In the genomic region with DNA sequence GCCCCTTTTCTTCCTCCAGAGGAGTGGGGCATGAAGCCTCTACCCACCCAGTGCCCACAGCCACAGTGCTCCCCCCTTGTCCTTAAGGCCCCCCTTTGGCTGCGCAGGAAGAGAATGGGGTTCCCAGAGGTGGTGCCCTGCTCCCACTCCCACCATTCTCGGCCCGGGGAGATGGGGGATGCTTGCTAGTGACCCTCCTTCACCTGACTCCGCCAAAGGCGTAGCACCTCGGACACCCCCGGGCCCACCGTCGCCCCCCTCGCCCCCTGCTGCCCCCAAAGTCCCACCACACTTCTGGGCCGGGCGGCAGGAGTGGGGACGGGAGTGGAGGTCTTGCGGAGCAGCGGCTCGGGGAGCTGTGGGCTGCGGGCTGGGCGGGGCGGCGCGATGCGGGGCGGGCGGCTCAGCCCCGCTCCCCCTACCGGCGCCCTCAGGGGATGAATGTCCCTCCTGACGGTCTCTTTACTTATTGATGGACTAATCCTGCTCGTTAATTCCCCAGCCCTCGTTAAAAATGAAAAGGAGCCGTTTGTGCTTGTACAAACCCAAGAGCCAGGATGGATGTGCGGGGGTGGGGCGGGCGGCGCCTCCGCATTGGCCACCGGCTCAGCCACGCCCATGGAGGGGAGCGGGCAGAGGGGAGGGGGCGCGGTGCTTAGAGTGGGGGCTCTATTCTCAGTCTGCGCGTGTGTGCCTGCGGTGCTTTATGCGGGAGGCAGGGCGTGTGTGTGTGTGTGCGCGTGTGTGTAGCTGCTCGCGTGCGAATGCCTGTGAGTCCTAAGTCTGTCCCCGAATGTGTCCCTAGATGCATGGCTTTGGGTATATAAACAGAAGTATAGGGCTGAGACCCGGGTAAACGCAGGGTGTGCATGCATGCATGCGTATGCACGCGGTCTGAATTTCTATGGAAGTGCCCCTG, we compare ENCODE assay signal across 11 cellular contexts. TPM values are rescaled to one million over a fixed set of nuclear protein-coding genes. Genes with fewer than 3 reads are reported as not detected.
DNase-seq lines count a peak whose midpoint lies in the region; ATAC-seq and TF ChIP-seq lines count a peak whose summit lies in the region.
"Had no signal": no experiment of that assay in that cellular context is flagged by ENCODE, and none has a peak within 500 bp of the region (broad histone marks: within the 10 kb centered on the region; RNA-seq: fewer than 3 reads in every experiment).

No MANE protein-coding gene starts in this region.

- H3K4me3 ChIP-seq in NT2/D1 (ENCODE audit: insufficient read length, low read depth) (peak overlapping the region; percentile 22), testis (peak overlapping the region; percentile 9 to 43), body of pancreas (no peak overlapping the region)
- H3K4me3 ChIP-seq: BLaER1 treated with 17β-estradiol and CSF1 and Interleukin-3, amounts not matched to agents 10 nM and 100 nM had no signal

- H3K4me3 Mint-ChIP-seq in activated T-cell treated with anti-CD3 and anti-CD28 coated beads, Interleukin-2, amount 50 U/mL, for 72 hours = peak overlapping the region; percentile 27 to 42
- H3K4me3 Mint-ChIP-seq in glutamatergic neuron (ENCODE audit: unreplicated experiment) (peak overlapping the region; percentile 87), immature natural killer cell (no peak overlapping the region)

- peaks cover 22% of the 10 kb centered on the region for H3K27me3 ChIP-seq in NT2/D1 (ENCODE audit: insufficient read depth, insufficient read length)
- no peaks in the 10 kb centered on the region for H3K27me3 ChIP-seq in testis
- H3K27me3 ChIP-seq in body of pancreas = no peaks in the 10 kb centered on the region

- TF ChIP-seq POLR2A in testis (IDR thresholded peaks at IDR 0.05) (no peak), body of pancreas (IDR thresholded peaks at IDR 0.05) (no peak)

- H3K27ac ChIP-seq in testis (no peak overlapping the region), body of pancreas (no peak overlapping the region)
- H3K27ac ChIP-seq: BLaER1 treated with 17β-estradiol and CSF1 and Interleukin-3, amounts not matched to agents 10 nM and 100 nM had no signal

- no peaks in the 10 kb centered on the region for H3K9me3 Mint-ChIP-seq in activated T-cell treated with anti-CD3 and anti-CD28 coated beads, Interleukin-2, amount 50 U/mL, for 72 hours
- H3K9me3 Mint-ChIP-seq in glutamatergic neuron (ENCODE audit: unreplicated experiment) (peaks cover 16% of the 10 kb centered on the region), immature natural killer cell (no peaks in the 10 kb centered on the region)

- peaks cover 60% of the 10 kb centered on the region for H3K27me3 Mint-ChIP-seq in activated T-cell treated with anti-CD3 and anti-CD28 coated beads, Interleukin-2, amount 50 U/mL, for 72 hours (ENCODE audit: low read depth)
- peaks cover 23% of the 10 kb centered on the region for H3K27me3 Mint-ChIP-seq in glutamatergic neuron (ENCODE audit: unreplicated experiment)
- H3K27me3 Mint-ChIP-seq in immature natural killer cell (ENCODE audit: low read depth in 3 of 3) = peaks cover 14 to 35% (median 18%) of the 10 kb centered on the region in 3 donors

- peaks cover 60% of the 10 kb centered on the region for H3K4me1 ChIP-seq in NT2/D1 (ENCODE audit: insufficient read depth, insufficient read length)
- H3K4me1 ChIP-seq in testis = no peaks in the 10 kb centered on the region
- H3K4me1 ChIP-seq in body of pancreas = peaks cover 16% of the 10 kb centered on the region

- no peak overlapping the region for H3K27ac Mint-ChIP-seq in activated T-cell treated with anti-CD3 and anti-CD28 coated beads, Interleukin-2, amount 50 U/mL, for 72 hours
- H3K27ac Mint-ChIP-seq in glutamatergic neuron (ENCODE audit: unreplicated experiment) = peak overlapping the region; percentile 79
- H3K27ac Mint-ChIP-seq in immature natural killer cell = no peak overlapping the region
- H3K27ac Mint-ChIP-seq: naive B cell had no signal

- H3K9ac ChIP-seq in NT2/D1 (ENCODE audit: insufficient read length, low read depth) = peak overlapping the region; percentile 23
- H3K9ac ChIP-seq: BLaER1 treated with 17β-estradiol and CSF1 and Interleukin-3, amounts not matched to agents 10 nM and 100 nM had no signal

- intact Hi-C loops in testis (cut with DNase I; ENCODE audit: low total_unique reads) (no loop called here), body of pancreas (cut with DNase I) (no loop called here)

- no peaks in the 10 kb centered on the region for H3K36me3 Mint-ChIP-seq in activated T-cell treated with anti-CD3 and anti-CD28 coated beads, Interleukin-2, amount 50 U/mL, for 72 hours (ENCODE audit: insufficient read depth in 2 of 2)
- H3K36me3 Mint-ChIP-seq in glutamatergic neuron (ENCODE audit: unreplicated experiment) = no peaks in the 10 kb centered on the region
- H3K36me3 Mint-ChIP-seq in immature natural killer cell = no peaks in the 10 kb centered on the region

- no peaks in the 10 kb centered on the region for H3K36me3 ChIP-seq in NT2/D1 (ENCODE audit: insufficient read depth, insufficient read length, low read length)
- no peaks in the 10 kb centered on the region for H3K36me3 ChIP-seq in testis (ENCODE audit: low read depth, missing control alignments)
- no peaks in the 10 kb centered on the region for H3K36me3 ChIP-seq in body of pancreas (replicated peaks in 1 of 2; ENCODE audit: insufficient read depth in 1 of 2, low read depth in 2 of 2)
- H3K36me3 ChIP-seq: BLaER1 treated with 17β-estradiol and CSF1 and Interleukin-3, amounts not matched to agents 10 nM and 100 nM had no signal

- H3K4me1 Mint-ChIP-seq in activated T-cell treated with anti-CD3 and anti-CD28 coated beads, Interleukin-2, amount 50 U/mL, for 72 hours (ENCODE audit: low read depth) = peaks cover 7% of the 10 kb centered on the region
- H3K4me1 Mint-ChIP-seq in glutamatergic neuron (ENCODE audit: low read depth, unreplicated experiment) = peaks cover 45% of the 10 kb centered on the region
- H3K4me1 Mint-ChIP-seq in immature natural killer cell = no peaks in the 10 kb centered on the region

- peak; percentile 27 to 41 for ATAC-seq in activated T-cell treated with anti-CD3 and anti-CD28 coated beads, Interleukin-2, amount 50 U/mL, for 72 hours (replicated peaks in 1 of 2)
- no peak for ATAC-seq in body of pancreas

- TF ChIP-seq CTCF in glutamatergic neuron (IDR thresholded peaks at IDR 0.05; ENCODE audit: partially characterized antibody, unreplicated experiment) (peak; percentile 66), testis (IDR thresholded peaks at IDR 0.05) (peak in 1 of 3 experiments; percentile 10), body of pancreas (IDR thresholded peaks at IDR 0.05) (no peak)

- no peak for DNase-seq in activated T-cell treated with anti-CD3 and anti-CD28 coated beads, Interleukin-2, amount 50 U/mL, for 72 hours
- DNase-seq in activated T-cell treated with anti-CD3 and anti-CD28 coated beads, Interleukin-2, amount 50 U/mL, for 1 hour = no peak
- DNase-seq in NT2/D1 (ENCODE audit: low read depth, low spot score) = no peak
- peak; percentile 80 for DNase-seq in glutamatergic neuron
- peak; percentile 40 for DNase-seq in testis
- no peak for DNase-seq in immature natural killer cell
- no peak for DNase-seq in body of pancreas
- DNase-seq in Kasumi-1 (lab: John Stamatoyannopoulos, UW) = no peak
- DNase-seq: activated naive CD4-positive, alpha-beta T cell treated with anti-CD3 and anti-CD28 coated beads, Interleukin-2, amount 50 U/mL, for 16 hours; naive B cell had no signal

- H3K9me3 ChIP-seq in NT2/D1 (ENCODE audit: insufficient read depth, low read length) (no peaks in the 10 kb centered on the region), testis (no peaks in the 10 kb centered on the region), body of pancreas (no peaks in the 10 kb centered on the region)
- H3K9me3 ChIP-seq: BLaER1 treated with 17β-estradiol and CSF1 and Interleukin-3, amounts not matched to agents 10 nM and 100 nM had no signal

- 2 to 7% methylated on average over 13 to 49 of the region's 57 CpGs for WGBS in testis, 2 donors
- WGBS in body of pancreas, 2 donors = 3 to 5% methylated on average over 29 to 57 of the region's 57 CpGs

RNA-seq across cellular contexts. Expression of a gene that starts 25.6 kb away (rescaled TPM):
- not detected for total RNA-seq in activated T-cell treated with anti-CD3 and anti-CD28 coated beads, Interleukin-2, amount 50 U/mL, for 72 hours
- total RNA-seq in glutamatergic neuron (ENCODE audit: unreplicated experiment) (93.6 TPM), testis (1 to 10 TPM; 8.7 to 9.0 TPM), body of pancreas (10 to 100 TPM in 1 of 2 donors, 1 to 10 TPM in 1; 8.6 to 12.2 TPM)
- polyA plus RNA-seq in testis (ENCODE audit: insufficient read depth, low read depth, low replicate concordance) (5.9 TPM), immature natural killer cell (not detected)

RNA-seq across cellular contexts. Expression of a gene that starts 46.8 kb away (rescaled TPM):
- total RNA-seq in activated T-cell treated with anti-CD3 and anti-CD28 coated beads, Interleukin-2, amount 50 U/mL, for 72 hours = not detected
- total RNA-seq in glutamatergic neuron (ENCODE audit: unreplicated experiment) (8.2 TPM), testis (1 to 10 TPM; 4.8 to 6.4 TPM), body of pancreas (1 to 10 TPM; 1.6 to 2.9 TPM)
- polyA plus RNA-seq in testis (ENCODE audit: insufficient read depth, low read depth, low replicate concordance) (5.5 TPM), immature natural killer cell (not detected)

Comparison
In these comparisons a context has a peak if more than half of its experiments do, and no peak if none do; other contexts are left out.
1. DNase-seq: peak in glutamatergic neuron (single experiment) and testis (single experiment); none in activated T-cell treated with anti-CD3 and anti-CD28 coated beads, Interleukin-2, amount 50 U/mL, for 72 hours (0 of 2), activated T-cell treated with anti-CD3 and anti-CD28 coated beads, Interleukin-2, amount 50 U/mL, for 1 hour (single experiment), NT2/D1 (single experiment), immature natural killer cell (0 of 3), body of pancreas (0 of 4) and Kasumi-1 (0 of 2).
2. H3K4me3 Mint-ChIP-seq: peak in activated T-cell treated with anti-CD3 and anti-CD28 coated beads, Interleukin-2, amount 50 U/mL, for 72 hours (2 of 2) and glutamatergic neuron (single experiment); none in immature natural killer cell (0 of 5).
3. H3K4me3 ChIP-seq: peak in NT2/D1 (single experiment) and testis (2 of 2); none in body of pancreas (0 of 2).
4. RNA of a gene that starts 25.6 kb away (total RNA-seq): 93.6 TPM in glutamatergic neuron (single experiment), 8.6 to 12.2 TPM in body of pancreas and 8.7 to 9.0 TPM in testis; not detected in activated T-cell treated with anti-CD3 and anti-CD28 coated beads, Interleukin-2, amount 50 U/mL, for 72 hours; every median in the first group is over 4 times any median in the second.